9 cellular contexts compared by ENCODE assay signal in the genomic region with DNA sequence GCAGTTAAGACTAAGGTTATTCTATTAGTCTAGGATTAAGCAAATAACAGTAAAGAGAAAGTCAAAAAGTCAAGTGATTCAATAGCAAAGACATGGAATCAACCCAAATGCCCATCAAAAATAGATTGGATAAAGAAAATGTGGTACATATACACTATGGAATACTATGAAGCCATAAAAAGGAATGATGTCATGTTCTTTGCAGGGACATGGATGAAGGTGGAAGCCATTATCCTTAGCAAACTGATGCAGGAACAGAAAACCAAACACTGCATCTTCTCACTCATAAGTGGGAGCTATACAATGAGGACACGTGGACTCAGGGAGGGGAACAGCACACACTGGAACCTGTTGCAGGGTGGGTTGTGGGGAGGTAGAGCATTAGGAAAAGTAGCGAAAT. TPM values are rescaled to one million over a fixed set of nuclear protein-coding genes. Genes with fewer than 3 reads are reported as not detected.
"Had no signal": no experiment of that assay in that cellular context is flagged by ENCODE, and none has a peak within 500 bp of the region (broad histone marks: within the 10 kb centered on the region; RNA-seq: fewer than 3 reads in every experiment).

No MANE protein-coding gene starts in this region.

- H3K27me3 Mint-ChIP-seq: IgD-negative memory B cell had no signal

- H3K4me2 ChIP-seq: KMS-11 had no signal

- H3K4me3 ChIP-seq: K562 had no signal

- FAIRE-seq: HTR-8/SVneo, K562 had no signal

- H3K36me3 Mint-ChIP-seq: IgD-negative memory B cell had no signal

- DNase-seq: IMR-90, KBM-7, KG1 had no signal

- H3K4me1 Mint-ChIP-seq: IgD-negative memory B cell had no signal

- H3K4me3 Mint-ChIP-seq: IgD-negative memory B cell had no signal

- ATAC-seq: K562 had no signal

- H3K27ac ChIP-seq: HL-60, KMS-11 had no signal

- H3K27ac Mint-ChIP-seq: IgD-negative memory B cell had no signal

- H3K9ac ChIP-seq: KMS-11 had no signal

RNA-seq across cellular contexts. Expression of gene UNC13C, which starts 29.0 kb away (rescaled TPM):
- total RNA-seq: HT-29, IMR-90, K562 had no signal
- polyA plus RNA-seq: IMR-90, K562 had no signal
